11 cellular contexts compared by ENCODE assay signal in the genomic region with DNA sequence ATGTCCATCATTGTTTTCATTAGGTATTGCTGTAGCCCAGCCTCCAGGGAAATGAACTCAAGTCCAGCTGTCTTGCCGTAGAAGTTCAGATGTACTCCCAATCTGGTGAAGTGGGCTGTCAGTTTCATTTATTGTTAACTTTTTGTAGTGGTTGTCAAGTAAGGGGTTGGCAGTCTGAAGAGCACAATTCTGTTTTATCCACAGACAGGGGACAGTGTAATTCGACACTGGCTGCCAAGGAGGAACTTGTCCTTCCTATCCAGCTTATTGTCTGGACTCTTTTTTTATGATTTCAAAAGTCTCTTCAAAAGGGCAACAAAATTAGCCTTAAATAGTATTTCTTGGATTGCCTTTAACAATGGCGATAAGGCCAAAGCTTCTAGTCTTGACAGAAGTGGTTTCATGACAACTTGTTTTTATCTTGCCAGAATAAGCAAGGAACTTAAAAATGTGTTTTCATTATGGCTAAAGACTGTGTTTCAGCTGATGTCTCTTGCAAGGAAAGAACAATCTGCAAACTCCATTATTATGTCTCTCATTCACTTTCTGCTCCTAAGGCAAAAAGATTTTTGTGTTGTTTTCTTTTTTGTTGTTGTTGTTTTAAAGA.
DNase-seq lines count a peak whose midpoint lies in the region; FAIRE-seq and TF ChIP-seq lines count a peak whose summit lies in the region.
"Had no signal": no experiment of that assay in that cellular context is flagged by ENCODE, and none has a peak within 500 bp of the region (broad histone marks: within the 10 kb centered on the region; RNA-seq: fewer than 3 reads in every experiment).

No MANE protein-coding gene starts in this region.

- no CpG with 5 or more reads among the region's 3 CpGs for WGBS in H9 (ENCODE audit: extremely low coverage, insufficient read length, low lambda C conversion rate)

- H3K27me3 Mint-ChIP-seq in chondrocyte (ENCODE audit: low read depth) (no peaks in the 10 kb centered on the region), nephron (ENCODE audit: low read depth) (no peaks in the 10 kb centered on the region), H9 (ENCODE audit: low read depth) (no peaks in the 10 kb centered on the region)

- H3K23me2 ChIP-seq in H9 (ENCODE audit: insufficient read length, low read depth, low read length, poor library complexity, severe bottlenecking): no peaks in the 10 kb centered on the region

- H3K27ac Mint-ChIP-seq in chondrocyte (ENCODE audit: unreplicated experiment) (peak overlapping the region; percentile 67), nephron (peak overlapping the region; percentile 90 to 97 (median 91)), H9 (peak overlapping the region in 1 of 3 experiments; percentile 58; a peak in 2 of 7 replicates)
- H3K27ac Mint-ChIP-seq: activated CD8-positive, alpha-beta T cell treated with anti-CD3 and anti-CD28 coated beads, Interleukin-2, amount 10 ng/mL, durations not matched to agents 7 days and 5 days had no signal

- no peak overlapping the region for H3K4ac ChIP-seq in H9 (ENCODE audit: low read depth, low read length)

- no peak overlapping the region for H2BK15ac ChIP-seq in H9 (ENCODE audit: low read depth, low read length)

- H3K36me3 ChIP-seq in Loucy (ENCODE audit: insufficient read depth, low read length): no peaks in the 10 kb centered on the region

- H3K4me3 ChIP-seq in Loucy (ENCODE audit: low read length, poor library complexity, severe bottlenecking): peak overlapping the region; percentile 35

- no peak overlapping the region for H2AK5ac ChIP-seq in H9 (ENCODE audit: insufficient read length, low read length)

- no peak overlapping the region for H3K56ac ChIP-seq in H9 (ENCODE audit: insufficient read length, low read depth, low read length)

- H3K23ac ChIP-seq in H9 (ENCODE audit: insufficient read length, low read depth, low read length): no peak overlapping the region

- H3K27ac ChIP-seq in H9 (ENCODE audit: insufficient read length, low read depth, low read length): no peak overlapping the region

- no peak overlapping the region for H4K5ac ChIP-seq in H9 (ENCODE audit: insufficient read length, low read depth, low read length)

- no peak overlapping the region for H3K18ac ChIP-seq in H9 (ENCODE audit: insufficient read length, low read depth, low read length)

- H2BK12ac ChIP-seq in H9 (ENCODE audit: insufficient read length, low read depth, low read length): no peak overlapping the region

- H3K36me3 Mint-ChIP-seq in chondrocyte (ENCODE audit: low read depth) (no peaks in the 10 kb centered on the region), nephron (ENCODE audit: low read depth) (peaks cover 3% of the 10 kb centered on the region), H9 (ENCODE audit: insufficient read depth in 1 of 3, low read depth in 3 of 3) (peaks cover 0 to 1% (median 0%) of the 10 kb centered on the region in 3 experiments; a peak in 1 of 7 replicates)
- H3K36me3 Mint-ChIP-seq: activated naive CD8-positive, alpha-beta T cell treated with anti-CD3 and anti-CD28 coated beads, Interleukin-2, amount 10 ng/mL, durations not matched to agents 7 days and 5 days had no signal

- H2BK5ac ChIP-seq in H9 (ENCODE audit: insufficient read length, low read length): no peak overlapping the region

- H2AFZ ChIP-seq in Loucy (ENCODE audit: low read length): peak overlapping the region; percentile 13; the same call in 1 of the 2 replicates
- no peak overlapping the region for H2AFZ ChIP-seq in H9 (ENCODE audit: low read length)

- no peak overlapping the region for H2BK20ac ChIP-seq in H9 (ENCODE audit: low read depth, low read length, poor library complexity, severe bottlenecking)

- H2BK120ac ChIP-seq in H9 (ENCODE audit: low read depth, low read length, poor library complexity, severe bottlenecking): no peak overlapping the region

- H4K91ac ChIP-seq in H9 (ENCODE audit: insufficient read length, low read depth, low read length): no peak overlapping the region

- H3K79me1 ChIP-seq in H9 (ENCODE audit: insufficient read depth, low read depth, low read length, poor library complexity, severe bottlenecking): no peaks in the 10 kb centered on the region

- H3K9me3 Mint-ChIP-seq in chondrocyte (ENCODE audit: low read depth) (peaks cover 8% of the 10 kb centered on the region), nephron (peaks cover 7% of the 10 kb centered on the region), H9 (peaks cover 0 to 2% of the 10 kb centered on the region in 2 experiments; a peak in 2 of 5 replicates)

- H4K8ac ChIP-seq in H9 (replicated peaks; ENCODE audit: insufficient read length, low read depth, low read length): no peak overlapping the region

- no peaks in the 10 kb centered on the region for H3K79me2 ChIP-seq in Loucy (ENCODE audit: insufficient read depth, low read length)
- H3K79me2 ChIP-seq in H9 (ENCODE audit: insufficient read depth, low read length): no peaks in the 10 kb centered on the region

- H3K27me3 ChIP-seq in Loucy (ENCODE audit: insufficient read depth, low read length, poor library complexity, severe bottlenecking) (no peaks in the 10 kb centered on the region), H9 (ENCODE audit: insufficient read depth, low read length) (no peaks in the 10 kb centered on the region)

- H3K9me2 ChIP-seq in Loucy (replicated peaks; ENCODE audit: low read depth, low read length): no peaks in the 10 kb centered on the region

- no peak for TF ChIP-seq CTCF in Loucy (conservative IDR thresholded peaks at IDR 0.05; ENCODE audit: low read length)
- TF ChIP-seq CTCF in chondrocyte (IDR thresholded peaks at IDR 0.05): no peak
- TF ChIP-seq CTCF in nephron (IDR thresholded peaks at IDR 0.05; ENCODE audit: unreplicated experiment in 3 of 3): no peak
- no peak for TF ChIP-seq CTCF in GM13977 (IDR thresholded peaks at IDR 0.05; ENCODE audit: extremely low read depth, insufficient read depth, missing control alignments)
- no peak for TF ChIP-seq CTCF in H9 (conservative IDR thresholded peaks at IDR 0.05)

- H3K9me3 ChIP-seq in Loucy (ENCODE audit: insufficient read depth, low read depth, low read length) (no peaks in the 10 kb centered on the region), H9 (ENCODE audit: control insufficient read depth, low read depth, low read length) (no peaks in the 10 kb centered on the region)
- H3K9me3 ChIP-seq: Caco-2 had no signal

- H3K14ac ChIP-seq in H9 (ENCODE audit: insufficient read depth, low read length): no peak overlapping the region

- peak; percentile 24 for DNase-seq in DMS153 (lab: John Stamatoyannopoulos, UW)
- DNase-seq in chondrocyte (ENCODE audit: low spot score): no peak
- no peak for DNase-seq in GM13977 (ENCODE audit: low spot score)
- DNase-seq in H9: no peak
- DNase-seq in cerebellar nuclear complex (lab: John Stamatoyannopoulos, UW): no peak
- no peak for DNase-seq in GM19239 (ENCODE audit: insufficient read length, low spot score)
- DNase-seq: activated naive CD8-positive, alpha-beta T cell treated with anti-CD3 and anti-CD28 coated beads, Interleukin-2, amount 10 ng/mL, durations not matched to agents 7 days and 5 days; Caco-2 had no signal

- no peaks in the 10 kb centered on the region for H3F3A ChIP-seq in Loucy (ENCODE audit: low read depth)

- peaks cover 13% of the 10 kb centered on the region for H3K4me1 ChIP-seq in Loucy (ENCODE audit: insufficient read depth, low read length, poor library complexity, severe bottlenecking)
- peaks cover 7% of the 10 kb centered on the region; the same call in 1 of the 2 replicates for H3K4me1 ChIP-seq in H9 (ENCODE audit: insufficient read depth, low read length)
- H3K4me1 ChIP-seq: Caco-2 had no signal

- H3K4me2 ChIP-seq in Loucy (ENCODE audit: low read depth, low read length, poor library complexity, severe bottlenecking): peak overlapping the region; percentile 64
- H3K4me2 ChIP-seq in H9 (ENCODE audit: insufficient read depth, insufficient read length, low read length): no peak overlapping the region

- H4K20me1 ChIP-seq in Loucy (ENCODE audit: insufficient read depth, low read length, poor library complexity, severe bottlenecking): no peaks in the 10 kb centered on the region
- no peaks in the 10 kb centered on the region for H4K20me1 ChIP-seq in H9 (ENCODE audit: control insufficient read depth, insufficient read depth, insufficient read length)

- no peak overlapping the region for H3K4me3 Mint-ChIP-seq in chondrocyte (ENCODE audit: unreplicated experiment)
- peak overlapping the region in 1 of 3 experiments; percentile 13 for H3K4me3 Mint-ChIP-seq in nephron
- no peak overlapping the region for H3K4me3 Mint-ChIP-seq in H9
- H3K4me3 Mint-ChIP-seq: activated CD8-positive, alpha-beta T cell treated with anti-CD3 and anti-CD28 coated beads, Interleukin-2, amount 10 ng/mL, durations not matched to agents 7 days and 5 days; activated naive CD8-positive, alpha-beta T cell treated with anti-CD3 and anti-CD28 coated beads, Interleukin-2, amount 10 ng/mL, durations not matched to agents 7 days and 5 days had no signal

- H3T11ph ChIP-seq in H9 (ENCODE audit: low read length): no peak overlapping the region

- in situ Hi-C loops in GM13977 (cut with MboI; ENCODE audit: low pct_unique_long_range_greater_than_20kb, low sequenced_read_pairs, unreplicated experiment): no loop called here

- no peak for FAIRE-seq in GM19239 (lab: Jason Lieb, UNC)

- H3K4me1 Mint-ChIP-seq in chondrocyte (ENCODE audit: low read depth) (peaks cover 34% of the 10 kb centered on the region), nephron (peaks cover 35% of the 10 kb centered on the region), H9 (peaks cover 11 to 13% of the 10 kb centered on the region in 2 experiments)

- H3K9ac ChIP-seq in Loucy (ENCODE audit: low read depth, low read length, poor library complexity, severe bottlenecking): peak overlapping the region; percentile 15
- no peak overlapping the region for H3K9ac ChIP-seq in H9 (ENCODE audit: extremely low read depth, insufficient read length, low read length)
